In genomic region chr6:157613011-157613522, GRCh38 we compare ENCODE assay signal across 1 cellular context.
TF ChIP-seq lines count a peak whose summit lies in the region.

No MANE protein-coding gene starts in this region.

TF ChIP-seq in K562, 482 proteins besides CTCF, POLR2A, EP300 and RAD21 (continued from another document and continues in another):
- TF ChIP-seq, protein P1, sequence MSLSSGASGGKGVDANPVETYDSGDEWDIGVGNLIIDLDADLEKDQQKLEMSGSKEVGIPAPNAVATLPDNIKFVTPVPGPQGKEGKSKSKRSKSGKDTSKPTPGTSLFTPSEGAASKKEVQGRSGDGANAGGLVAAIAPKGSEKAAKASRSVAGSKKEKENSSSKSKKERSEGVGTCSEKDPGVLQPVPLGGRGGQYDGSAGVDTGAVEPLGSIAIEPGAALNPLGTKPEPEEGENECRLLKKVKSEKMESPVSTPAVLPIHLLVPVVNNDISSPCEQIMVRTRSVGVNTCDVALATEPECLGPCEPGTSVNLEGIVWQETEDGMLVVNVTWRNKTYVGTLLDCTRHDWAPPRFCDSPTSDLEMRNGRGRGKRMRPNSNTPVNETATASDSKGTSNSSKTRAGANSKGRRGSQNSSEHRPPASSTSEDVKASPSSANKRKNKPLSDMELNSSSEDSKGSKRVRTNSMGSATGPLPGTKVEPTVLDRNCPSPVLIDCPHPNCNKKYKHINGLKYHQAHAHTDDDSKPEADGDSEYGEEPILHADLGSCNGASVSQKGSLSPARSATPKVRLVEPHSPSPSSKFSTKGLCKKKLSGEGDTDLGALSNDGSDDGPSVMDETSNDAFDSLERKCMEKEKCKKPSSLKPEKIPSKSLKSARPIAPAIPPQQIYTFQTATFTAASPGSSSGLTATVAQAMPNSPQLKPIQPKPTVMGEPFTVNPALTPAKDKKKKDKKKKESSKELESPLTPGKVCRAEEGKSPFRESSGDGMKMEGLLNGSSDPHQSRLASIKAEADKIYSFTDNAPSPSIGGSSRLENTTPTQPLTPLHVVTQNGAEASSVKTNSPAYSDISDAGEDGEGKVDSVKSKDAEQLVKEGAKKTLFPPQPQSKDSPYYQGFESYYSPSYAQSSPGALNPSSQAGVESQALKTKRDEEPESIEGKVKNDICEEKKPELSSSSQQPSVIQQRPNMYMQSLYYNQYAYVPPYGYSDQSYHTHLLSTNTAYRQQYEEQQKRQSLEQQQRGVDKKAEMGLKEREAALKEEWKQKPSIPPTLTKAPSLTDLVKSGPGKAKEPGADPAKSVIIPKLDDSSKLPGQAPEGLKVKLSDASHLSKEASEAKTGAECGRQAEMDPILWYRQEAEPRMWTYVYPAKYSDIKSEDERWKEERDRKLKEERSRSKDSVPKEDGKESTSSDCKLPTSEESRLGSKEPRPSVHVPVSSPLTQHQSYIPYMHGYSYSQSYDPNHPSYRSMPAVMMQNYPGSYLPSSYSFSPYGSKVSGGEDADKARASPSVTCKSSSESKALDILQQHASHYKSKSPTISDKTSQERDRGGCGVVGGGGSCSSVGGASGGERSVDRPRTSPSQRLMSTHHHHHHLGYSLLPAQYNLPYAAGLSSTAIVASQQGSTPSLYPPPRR (CRISPR knock-in tag; IDR thresholded peaks at IDR 0.05; ENCODE audit: borderline replicate concordance): no peak
- TF ChIP-seq NR1H2 (CRISPR knock-in tag; IDR thresholded peaks at IDR 0.05): no peak
- TF ChIP-seq PHF20 (IDR thresholded peaks at IDR 0.05; ENCODE audit: partially characterized antibody): no peak
- TF ChIP-seq NEUROD1 (IDR thresholded peaks at IDR 0.05; ENCODE audit: borderline replicate concordance, low read depth, low read length, partially characterized antibody): peak; percentile 13
- TF ChIP-seq, protein P2, sequence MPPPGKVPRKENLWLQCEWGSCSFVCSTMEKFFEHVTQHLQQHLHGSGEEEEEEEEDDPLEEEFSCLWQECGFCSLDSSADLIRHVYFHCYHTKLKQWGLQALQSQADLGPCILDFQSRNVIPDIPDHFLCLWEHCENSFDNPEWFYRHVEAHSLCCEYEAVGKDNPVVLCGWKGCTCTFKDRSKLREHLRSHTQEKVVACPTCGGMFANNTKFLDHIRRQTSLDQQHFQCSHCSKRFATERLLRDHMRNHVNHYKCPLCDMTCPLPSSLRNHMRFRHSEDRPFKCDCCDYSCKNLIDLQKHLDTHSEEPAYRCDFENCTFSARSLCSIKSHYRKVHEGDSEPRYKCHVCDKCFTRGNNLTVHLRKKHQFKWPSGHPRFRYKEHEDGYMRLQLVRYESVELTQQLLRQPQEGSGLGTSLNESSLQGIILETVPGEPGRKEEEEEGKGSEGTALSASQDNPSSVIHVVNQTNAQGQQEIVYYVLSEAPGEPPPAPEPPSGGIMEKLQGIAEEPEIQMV (tag; conservative IDR thresholded peaks at IDR 0.05; ENCODE audit: low read depth): no peak
- no peak for TF ChIP-seq MTA3 (IDR thresholded peaks at IDR 0.05; ENCODE audit: borderline replicate concordance)
- no peak for TF ChIP-seq SIX5 (IDR thresholded peaks at IDR 0.05; ENCODE audit: borderline replicate concordance in 1 of 2, insufficient read depth in 1 of 2, low read depth in 1 of 2, low read length in 2 of 2)
- TF ChIP-seq XRCC5 (IDR thresholded peaks at IDR 0.05; ENCODE audit: low read depth, low read length): no peak
- TF ChIP-seq BRD4 (IDR thresholded peaks at IDR 0.05): no peak; the same call in 1 of the 2 replicates
- TF ChIP-seq ZNF584 (CRISPR knock-in tag; IDR thresholded peaks at IDR 0.05; ENCODE audit: low read depth): 0 out of 2 replicates have a peak, but pooled peaks have one; percentile 53
- peak; percentile 85 for TF ChIP-seq SMARCC2 (IDR thresholded peaks at IDR 0.05; ENCODE audit: low read depth)
- TF ChIP-seq, protein P3, sequence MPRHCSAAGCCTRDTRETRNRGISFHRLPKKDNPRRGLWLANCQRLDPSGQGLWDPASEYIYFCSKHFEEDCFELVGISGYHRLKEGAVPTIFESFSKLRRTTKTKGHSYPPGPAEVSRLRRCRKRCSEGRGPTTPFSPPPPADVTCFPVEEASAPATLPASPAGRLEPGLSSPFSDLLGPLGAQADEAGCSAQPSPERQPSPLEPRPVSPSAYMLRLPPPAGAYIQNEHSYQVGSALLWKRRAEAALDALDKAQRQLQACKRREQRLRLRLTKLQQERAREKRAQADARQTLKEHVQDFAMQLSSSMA (CRISPR knock-in tag; IDR thresholded peaks at IDR 0.05): no peak
- peak; percentile 70; the same call in 1 of the 2 replicates for TF ChIP-seq DMBX1 (CRISPR knock-in tag; IDR thresholded peaks at IDR 0.05; ENCODE audit: borderline replicate concordance)
- peak in 1 of 2 experiments; percentile 91; a peak in 2 of 4 replicates for TF ChIP-seq ZNF318 (IDR thresholded peaks at IDR 0.05; ENCODE audit: borderline replicate concordance in 1 of 2, low read depth in 1 of 2)
- TF ChIP-seq CXXC5 (CRISPR knock-in tag; IDR thresholded peaks at IDR 0.05): peak; percentile 93
- TF ChIP-seq SOX6 (IDR thresholded peaks at IDR 0.05): peak; percentile 69
- peak; percentile 15; the same call in 1 of the 2 replicates for TF ChIP-seq ZNF239 (CRISPR knock-in tag; IDR thresholded peaks at IDR 0.05)
- peak; percentile 97 for TF ChIP-seq L3MBTL2 (IDR thresholded peaks at IDR 0.05)
- TF ChIP-seq, protein P4, sequence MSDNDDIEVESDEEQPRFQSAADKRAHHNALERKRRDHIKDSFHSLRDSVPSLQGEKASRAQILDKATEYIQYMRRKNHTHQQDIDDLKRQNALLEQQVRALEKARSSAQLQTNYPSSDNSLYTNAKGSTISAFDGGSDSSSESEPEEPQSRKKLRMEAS (CRISPR knock-in tag; IDR thresholded peaks at IDR 0.05): peak; percentile 48; the same call in 1 of the 2 replicates
- TF ChIP-seq PYGO2 (tag; IDR thresholded peaks at IDR 0.05): no peak
- TF ChIP-seq SFPQ (IDR thresholded peaks at IDR 0.05; ENCODE audit: low read depth, low read length): no peak
- TF ChIP-seq ELF4 (CRISPR knock-in tag; IDR thresholded peaks at IDR 0.05): no peak
- peak; percentile 55; the same call in 1 of the 2 replicates for TF ChIP-seq TOE1 (IDR thresholded peaks at IDR 0.05; ENCODE audit: borderline replicate concordance)
- TF ChIP-seq TOE1 (CRISPR knock-in tag; IDR thresholded peaks at IDR 0.05; ENCODE audit: borderline replicate concordance, low read depth): no peak
- no peak for TF ChIP-seq ZNF583 (CRISPR knock-in tag; IDR thresholded peaks at IDR 0.05)
